In genomic region chr20:59680148-59680650, GRCh38 we compare ENCODE assay signal across 17 cellular contexts.
DNase-seq lines count a peak whose midpoint lies in the region; ATAC-seq and TF ChIP-seq lines count a peak whose summit lies in the region.
"Had no signal": no experiment of that assay in that cellular context is flagged by ENCODE, and none has a peak within 500 bp of the region (broad histone marks: within the 10 kb centered on the region; RNA-seq: fewer than 3 reads in every experiment).

No MANE protein-coding gene starts in this region.

- H3K27me3 ChIP-seq in right atrium auricular region (no peaks in the 10 kb centered on the region), right cardiac atrium (ENCODE audit: control insufficient read depth, insufficient read depth) (no peaks in the 10 kb centered on the region)
- H3K27me3 ChIP-seq: BLaER1 treated with 17β-estradiol and CSF1 and Interleukin-3, amounts not matched to agents 10 nM and 100 nM had no signal

- H3K27ac ChIP-seq in right atrium auricular region (no peak overlapping the region), right cardiac atrium (ENCODE audit: low read length) (no peak overlapping the region), temporal lobe (ENCODE audit: low read depth, low read length) (peak overlapping the region; percentile 34)
- H3K27ac ChIP-seq: 22Rv1, A549 had no signal

- no peak overlapping the region for H3K4me3 ChIP-seq in right atrium auricular region
- no peak overlapping the region for H3K4me3 ChIP-seq in right cardiac atrium (ENCODE audit: low read length)
- H3K4me3 ChIP-seq: A549; BLaER1 treated with 17β-estradiol and CSF1 and Interleukin-3, amounts not matched to agents 10 nM and 100 nM had no signal

- H3K4me1 Mint-ChIP-seq in glutamatergic neuron (ENCODE audit: low read depth, unreplicated experiment) = peaks cover 43% of the 10 kb centered on the region
- H3K4me1 Mint-ChIP-seq: H9 had no signal

- H3K9me3 Mint-ChIP-seq in glutamatergic neuron (ENCODE audit: unreplicated experiment) = peaks cover 10% of the 10 kb centered on the region
- H3K9me3 Mint-ChIP-seq: CD8-positive, alpha-beta T cell had no signal

- H3K36me3 Mint-ChIP-seq in glutamatergic neuron (ENCODE audit: unreplicated experiment) = peaks cover 7% of the 10 kb centered on the region
- H3K36me3 Mint-ChIP-seq: CD8-positive, alpha-beta T cell had no signal

- H3K4me1 ChIP-seq in right atrium auricular region (no peaks in the 10 kb centered on the region), right cardiac atrium (ENCODE audit: control insufficient read depth, insufficient read depth, low read length) (no peaks in the 10 kb centered on the region)
- H3K4me1 ChIP-seq: A549 had no signal

- peaks cover 14% of the 10 kb centered on the region for H3K27me3 Mint-ChIP-seq in glutamatergic neuron (ENCODE audit: unreplicated experiment)

- TF ChIP-seq CTCF in right atrium auricular region (IDR thresholded peaks at IDR 0.05) = no peak
- TF ChIP-seq CTCF in glutamatergic neuron (IDR thresholded peaks at IDR 0.05; ENCODE audit: partially characterized antibody, unreplicated experiment) = no peak

- ATAC-seq in right cardiac atrium = no peak
- ATAC-seq in GM18519 (IDR thresholded peaks at IDR 0.05; ENCODE audit: low FRiP score, unreplicated experiment) = no peak
- ATAC-seq: A549; CD8-positive, alpha-beta T cell had no signal

- H3K9me3 ChIP-seq in right atrium auricular region (no peaks in the 10 kb centered on the region), right cardiac atrium (ENCODE audit: control insufficient read depth, low read length) (no peaks in the 10 kb centered on the region)
- H3K9me3 ChIP-seq: A549 had no signal

- peak overlapping the region; percentile 67 for H3K4me3 Mint-ChIP-seq in glutamatergic neuron (ENCODE audit: unreplicated experiment)
- H3K4me3 Mint-ChIP-seq: CD8-positive, alpha-beta T cell; H9 had no signal

- intact Hi-C loops in right cardiac atrium (cut with DNase I) = no loop called here

- H3K27ac Mint-ChIP-seq in glutamatergic neuron (ENCODE audit: unreplicated experiment) = peak overlapping the region; percentile 87
- H3K27ac Mint-ChIP-seq: CD8-positive, alpha-beta T cell; H9 had no signal

- H3K36me3 ChIP-seq in right atrium auricular region = no peaks in the 10 kb centered on the region

- WGBS in right cardiac atrium = 87% methylated on average over 9 of the region's 9 CpGs

- DNase-seq in right atrium auricular region (ENCODE audit: low spot score) (peak; percentile 21), right cardiac atrium (no peak), glutamatergic neuron (no peak), kidney glomerular epithelial cell (lab: John Stamatoyannopoulos, UW) (no peak), DMS53 (lab: John Stamatoyannopoulos, UW) (no peak)
- DNase-seq: Calu3; CD8-positive, alpha-beta T cell; DMS 273 treated with DMSO at 0.1 percent for 48 hours; DMS79; GDM1; H9; KG1 had no signal
